ENCODE assay signal across 8 cellular contexts in the genomic region with DNA sequence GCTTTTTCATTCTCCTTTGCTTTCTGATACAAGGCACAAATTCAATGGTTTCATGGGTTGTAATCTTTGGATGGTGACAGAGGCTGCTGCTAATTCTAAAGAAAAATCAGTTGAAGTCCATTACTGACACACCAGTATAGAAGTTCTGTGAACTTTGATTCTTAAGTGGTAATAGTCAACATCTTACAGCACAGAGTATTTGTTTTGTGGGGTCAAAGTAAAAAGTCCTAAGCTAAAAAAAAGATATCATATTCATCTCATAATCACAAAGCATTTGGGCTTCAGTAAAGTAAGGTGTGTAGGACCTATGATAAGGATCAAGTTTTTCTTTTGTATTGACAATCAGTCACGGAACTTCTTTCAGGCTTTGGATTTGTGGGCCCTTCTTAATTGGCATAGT. TPM values are rescaled to one million over a fixed set of nuclear protein-coding genes. Genes with fewer than 3 reads are reported as not detected.
DNase-seq lines count a peak whose midpoint lies in the region; ATAC-seq, FAIRE-seq and TF ChIP-seq lines count a peak whose summit lies in the region.

No MANE protein-coding gene starts in this region.

- peak overlapping the region in 2 of 3 experiments; percentile 67 to 81; a peak in 3 of 6 replicates for H3K4me3 ChIP-seq in HepG2 (replicated peaks in 1 of 3; ENCODE audit: insufficient read depth in 1 of 3, low read depth in 2 of 3, low read length in 3 of 3)
- H3K4me3 ChIP-seq in stomach smooth muscle (ENCODE audit: low read length in 2 of 2), result peak overlapping the region; percentile 90 to 99

- H2AFZ ChIP-seq in HepG2 (ENCODE audit: low read length), result no peak overlapping the region

- H4K20me1 ChIP-seq in HepG2 (ENCODE audit: insufficient read depth, low read length), result no peaks in the 10 kb centered on the region

- peaks cover 38% of the 10 kb centered on the region for H3K4me1 Mint-ChIP-seq in activated CD4-positive, alpha-beta T cell treated with anti-CD3 and anti-CD28 coated beads, Interleukin-2, amount 10 ng/mL, durations not matched to agents 24 days and 14 days
- H3K4me1 Mint-ChIP-seq in activated T-helper 1 cell treated with anti-CD3 and anti-CD28 coated beads, Interleukin-12 subunit alpha, Interleukin-12 subunit beta, Interleukin-2, Interleukin-4 antibody, amounts not matched to agents 30 ng/mL and 10 ng/mL and 1 ng/mL, durations not matched to agents 14 hours and 24 hours and 36 hours (ENCODE audit: low read depth), result peaks cover 58% of the 10 kb centered on the region

- 0 out of 4 replicates have a peak, but pooled peaks of 1 of the 2 experiments have one; percentile 19 for TF ChIP-seq POLR2A in HepG2 (IDR thresholded peaks at IDR 0.05; ENCODE audit: insufficient read depth in 1 of 2, low read depth in 2 of 2, low read length in 2 of 2)

- TF ChIP-seq RAD21 in HepG2 (CRISPR knock-in tag; IDR thresholded peaks at IDR 0.05), result no peak

- H3K27me3 ChIP-seq in HepG2 (ENCODE audit: control insufficient read depth in 1 of 2, insufficient read depth in 2 of 2, low read length in 2 of 2) (no peaks in the 10 kb centered on the region), stomach smooth muscle (ENCODE audit: control insufficient read depth in 1 of 2, insufficient read depth in 2 of 2, low read length in 2 of 2) (no peaks in the 10 kb centered on the region)

- no TSS peak for BruUV-seq in HepG2 (replicated peaks; lab: Mats Ljungman, UMichigan)

- no peaks in the 10 kb centered on the region for H3K9me3 ChIP-seq in HepG2 (ENCODE audit: low read length)
- H3K9me3 ChIP-seq in stomach smooth muscle (ENCODE audit: control insufficient read depth in 2 of 2, low read length in 2 of 2), result no peaks in the 10 kb centered on the region

- POLR2A ChIA-PET in HepG2 (lab: Yijun Ruan, JAX), result interaction anchor here (1.4 to 2.0 kb wide), 3 partner anchors 132 to 1004 kb away, joined by 3 to 14 read pairs (median 13); partner anchors contain the start of genes ATP2C1 and NUDT16

- H3K4me2 ChIP-seq in HepG2 (ENCODE audit: low read depth, low read length), result peak overlapping the region; percentile 76

- peaks cover 2% of the 10 kb centered on the region for H3K27me3 Mint-ChIP-seq in activated CD4-positive, alpha-beta T cell treated with anti-CD3 and anti-CD28 coated beads, Interleukin-2, amount 10 ng/mL, durations not matched to agents 24 days and 14 days
- H3K27me3 Mint-ChIP-seq in activated T-helper 1 cell treated with anti-CD3 and anti-CD28 coated beads, Interleukin-12 subunit alpha, Interleukin-12 subunit beta, Interleukin-2, Interleukin-4 antibody, amounts not matched to agents 30 ng/mL and 10 ng/mL and 1 ng/mL, durations not matched to agents 14 hours and 24 hours and 36 hours (ENCODE audit: insufficient read depth), result no peaks in the 10 kb centered on the region

- H3K79me2 ChIP-seq in HepG2 (ENCODE audit: insufficient read depth, low read length), result no peaks in the 10 kb centered on the region

- H3K9me3 Mint-ChIP-seq in activated CD4-positive, alpha-beta T cell treated with anti-CD3 and anti-CD28 coated beads, Interleukin-2, amount 10 ng/mL, durations not matched to agents 24 days and 14 days, result peaks cover 3% of the 10 kb centered on the region
- H3K9me3 Mint-ChIP-seq in activated T-helper 1 cell treated with anti-CD3 and anti-CD28 coated beads, Interleukin-12 subunit alpha, Interleukin-12 subunit beta, Interleukin-2, Interleukin-4 antibody, amounts not matched to agents 30 ng/mL and 10 ng/mL and 1 ng/mL, durations not matched to agents 14 hours and 24 hours and 36 hours, result no peaks in the 10 kb centered on the region

- TF ChIP-seq CTCF in HepG2 (CRISPR knock-in tag; IDR thresholded peaks at IDR 0.05), result no peak

- H3K36me3 Mint-ChIP-seq in activated CD4-positive, alpha-beta T cell treated with anti-CD3 and anti-CD28 coated beads, Interleukin-2, amount 10 ng/mL, durations not matched to agents 24 days and 14 days (ENCODE audit: low read depth), result peaks cover 37% of the 10 kb centered on the region
- H3K36me3 Mint-ChIP-seq in activated T-helper 1 cell treated with anti-CD3 and anti-CD28 coated beads, Interleukin-12 subunit alpha, Interleukin-12 subunit beta, Interleukin-2, Interleukin-4 antibody, amounts not matched to agents 30 ng/mL and 10 ng/mL and 1 ng/mL, durations not matched to agents 14 hours and 24 hours and 36 hours (ENCODE audit: low read depth), result peaks cover 25% of the 10 kb centered on the region

- ATAC-seq in HepG2 (no peak), HG03457 (IDR thresholded peaks at IDR 0.05; ENCODE audit: unreplicated experiment) (no peak)

- DNase-seq in activated CD4-positive, alpha-beta T cell treated with anti-CD3 and anti-CD28 coated beads, Interleukin-2, amount 10 ng/mL, durations not matched to agents 24 days and 14 days, result no peak
- no peak for DNase-seq in activated CD4-positive, alpha-beta T cell treated with anti-CD3 and anti-CD28 coated beads for 4 hours
- no peak for DNase-seq in activated T-helper 1 cell treated with anti-CD3 and anti-CD28 coated beads, Interleukin-12 subunit alpha, Interleukin-12 subunit beta, Interleukin-2, Interleukin-4 antibody, amounts not matched to agents 30 ng/mL and 10 ng/mL and 1 ng/mL, durations not matched to agents 14 hours and 24 hours and 36 hours (ENCODE audit: low spot score)
- no peak for DNase-seq in HepG2 (ENCODE audit: low spot score)
- no peak for DNase-seq in MV-4-11 (lab: John Stamatoyannopoulos, UW)
- DNase-seq in DMS 273 treated with DMSO at 0.1 percent for 48 hours (lab: John Stamatoyannopoulos, UW), result no peak

- H3K4me1 ChIP-seq in HepG2 (ENCODE audit: insufficient read depth, low read length) (peaks cover 20% of the 10 kb centered on the region), stomach smooth muscle (ENCODE audit: control insufficient read depth, insufficient read depth, low read length) (peaks cover 10% of the 10 kb centered on the region)

- H3K36me3 ChIP-seq in HepG2 (replicated peaks in 1 of 2; ENCODE audit: control insufficient read depth in 1 of 2, insufficient read depth in 2 of 2, low read length in 2 of 2) (no peaks in the 10 kb centered on the region; a peak in 1 of 5 replicates), stomach smooth muscle (ENCODE audit: control insufficient read depth in 2 of 2, insufficient read depth in 2 of 2, low read length in 2 of 2) (peaks cover 6 to 8% of the 10 kb centered on the region in 2 donors)

- CTCF ChIA-PET in HepG2 (lab: Yijun Ruan, JAX; ENCODE audit: low intra/inter-chr PET ratio, low total read pairs), result no interaction called here

- in situ Hi-C loops in HepG2 (cut with HindIII; ENCODE audit: extremely low pct_ligation_motif_present, low pct_unique_long_range_greater_than_20kb), result loop anchor here (25.0 kb wide), 2 partner anchors 462 to 987 kb away; no protein-coding TSS in a partner anchor

- 69% methylated on average over 1 of the region's 1 CpG for WGBS in HepG2 (ENCODE audit: low lambda C conversion rate)

- TF ChIP-seq EP300 in HepG2 (IDR thresholded peaks at IDR 0.05; ENCODE audit: low read depth in 2 of 2, low read length in 2 of 2) (no peak), HepG2 (CRISPR knock-in tag; IDR thresholded peaks at IDR 0.05; ENCODE audit: borderline replicate concordance) (no peak)

- peak overlapping the region; percentile 82 for H3K27ac ChIP-seq in HepG2 (ENCODE audit: extremely low read length, insufficient read depth, low read length)
- H3K27ac ChIP-seq in stomach smooth muscle (ENCODE audit: low read length), result no peak overlapping the region

- no peak for FAIRE-seq in HepG2 (lab: Jason Lieb, UNC)

- H3K27ac Mint-ChIP-seq in activated CD4-positive, alpha-beta T cell treated with anti-CD3 and anti-CD28 coated beads, Interleukin-2, amount 10 ng/mL, durations not matched to agents 24 days and 14 days, result peak overlapping the region; percentile 97
- H3K27ac Mint-ChIP-seq in activated T-helper 1 cell treated with anti-CD3 and anti-CD28 coated beads, Interleukin-12 subunit alpha, Interleukin-12 subunit beta, Interleukin-2, Interleukin-4 antibody, amounts not matched to agents 30 ng/mL and 10 ng/mL and 1 ng/mL, durations not matched to agents 14 hours and 24 hours and 36 hours, result peak overlapping the region; percentile 94

- H3K4me3 Mint-ChIP-seq in activated CD4-positive, alpha-beta T cell treated with anti-CD3 and anti-CD28 coated beads, Interleukin-2, amount 10 ng/mL, durations not matched to agents 24 days and 14 days, result peak overlapping the region; percentile 86
- H3K4me3 Mint-ChIP-seq in activated T-helper 1 cell treated with anti-CD3 and anti-CD28 coated beads, Interleukin-12 subunit alpha, Interleukin-12 subunit beta, Interleukin-2, Interleukin-4 antibody, amounts not matched to agents 30 ng/mL and 10 ng/mL and 1 ng/mL, durations not matched to agents 14 hours and 24 hours and 36 hours, result peak overlapping the region; percentile 91

- no peak overlapping the region for H3K9ac ChIP-seq in HepG2 (ENCODE audit: insufficient read depth, low read depth, low read length)
- peak overlapping the region in 1 of 2 donors; percentile 87 for H3K9ac ChIP-seq in stomach smooth muscle (ENCODE audit: low read length in 2 of 2)

- intact Hi-C loops in activated CD4-positive, alpha-beta T cell treated with anti-CD3 and anti-CD28 coated beads, Interleukin-2, amount 10 ng/mL, durations not matched to agents 24 days and 14 days (cut with micrococcal nuclease), result loop anchor here (5.0 to 10.0 kb wide), 2 partner anchors 357 to 1629 kb away; partner anchors contain the start of genes ACAD11 and NUDT16
- intact Hi-C loops in activated T-helper 1 cell treated with anti-CD3 and anti-CD28 coated beads, Interleukin-12 subunit alpha, Interleukin-12 subunit beta, Interleukin-2, Interleukin-4 antibody, amounts not matched to agents 30 ng/mL and 10 ng/mL and 1 ng/mL, durations not matched to agents 14 hours and 24 hours and 36 hours (cut with micrococcal nuclease), result loop anchor here (5.0 kb wide), 1 partner anchor 1392 kb away; the partner anchor contains the start of gene DNAJC13
- intact Hi-C loops in HepG2 (cut with micrococcal nuclease; ENCODE audit: unreplicated experiment), result no loop called here

RNA-seq across cellular contexts. Expression of gene ASTE1, which starts 1.1 kb away (rescaled TPM):
- 8.7 and 9.5 TPM in 2 replicates for total RNA-seq in activated CD4-positive, alpha-beta T cell treated with anti-CD3 and anti-CD28 coated beads, Interleukin-2, amount 10 ng/mL, durations not matched to agents 24 days and 14 days
- total RNA-seq in activated T-helper 1 cell treated with anti-CD3 and anti-CD28 coated beads, Interleukin-12 subunit alpha, Interleukin-12 subunit beta, Interleukin-2, Interleukin-4 antibody, amounts not matched to agents 30 ng/mL and 10 ng/mL and 1 ng/mL, durations not matched to agents 14 hours and 24 hours and 36 hours, result 9.6 and 14.6 TPM in 2 replicates
- 7.9 and 10.5 TPM in 2 replicates for total RNA-seq in HepG2 (2016; rRNA removed; fragmentation: Illumina TruSeq; extraction: Trizol)
- 1.8 and 2.2 TPM in 2 replicates for total RNA-seq in HepG2 (2016; cell fraction: cytosol; rRNA removed; fragmentation: Illumina TruSeq; extraction: Trizol; ENCODE audit: low read depth)
- 8.1 and 10.2 TPM in 2 replicates for total RNA-seq in HepG2 (2016; cell fraction: insoluble cytoplasmic fraction; rRNA removed; fragmentation: Illumina TruSeq; extraction: Trizol)
- 4.4 TPM in 2 replicates for total RNA-seq in HepG2 (2016; cell fraction: membrane; rRNA removed; fragmentation: Illumina TruSeq; extraction: Trizol)
- total RNA-seq in HepG2 (2016; cell fraction: nucleus; rRNA removed; fragmentation: Illumina TruSeq; extraction: Trizol), result 13.7 and 13.8 TPM in 2 replicates
- polyA plus RNA-seq in HepG2 (2011; rRNA removed), result 4.0 and 4.7 TPM in 2 replicates
- polyA plus RNA-seq in HepG2 (2011; cell fraction: cytosol; rRNA removed), result 2.1 and 3.6 TPM in 2 replicates
- polyA plus RNA-seq in HepG2 (2011; cell fraction: nucleus; rRNA removed), result 3.7 and 4.4 TPM in 2 replicates
- polyA plus RNA-seq in HepG2 (2012), result 2.9 and 4.1 TPM in 2 replicates
- 0.62 and 1.4 TPM in 2 replicates for polyA plus RNA-seq in HepG2 (2016; cell fraction: cytosol; fragmentation: Illumina TruSeq; extraction: Trizol; ENCODE audit: low read depth)
- 7.2 and 7.5 TPM in 2 replicates for polyA plus RNA-seq in HepG2 (2016; cell fraction: insoluble cytoplasmic fraction; fragmentation: Illumina TruSeq; extraction: Trizol; ENCODE audit: low read depth)
- polyA plus RNA-seq in HepG2 (2016; cell fraction: membrane; fragmentation: Illumina TruSeq; extraction: Trizol; ENCODE audit: low read depth), result 0.92 and 2.1 TPM in 2 replicates
- 5.3 and 5.6 TPM in 2 replicates for polyA plus RNA-seq in HepG2 (2016; cell fraction: nucleus; fragmentation: Illumina TruSeq; extraction: Trizol; ENCODE audit: insufficient read depth, low read depth)
- 10.8 and 15.6 TPM in 2 replicates for polyA minus RNA-seq in HepG2 (2011; rRNA and poly(A)+ RNA removed; ENCODE audit: low replicate concordance)
- polyA minus RNA-seq in HepG2 (2011; cell fraction: cytosol; rRNA and poly(A)+ RNA removed), result 2.8 and 2.9 TPM in 2 replicates
- 23.7 and 28.5 TPM in 2 replicates for polyA minus RNA-seq in HepG2 (2011; cell fraction: nucleus; rRNA and poly(A)+ RNA removed)

RNA-seq across cellular contexts. Expression of gene NEK11, which starts 1.2 kb away (rescaled TPM):
- total RNA-seq in activated CD4-positive, alpha-beta T cell treated with anti-CD3 and anti-CD28 coated beads, Interleukin-2, amount 10 ng/mL, durations not matched to agents 24 days and 14 days, result 1.1 and 1.5 TPM in 2 replicates
- total RNA-seq in activated T-helper 1 cell treated with anti-CD3 and anti-CD28 coated beads, Interleukin-12 subunit alpha, Interleukin-12 subunit beta, Interleukin-2, Interleukin-4 antibody, amounts not matched to agents 30 ng/mL and 10 ng/mL and 1 ng/mL, durations not matched to agents 14 hours and 24 hours and 36 hours, result 0.51 and 1.2 TPM in 2 replicates
- total RNA-seq in HepG2 (2016; rRNA removed; fragmentation: Illumina TruSeq; extraction: Trizol), result 2.2 and 2.4 TPM in 2 replicates
- total RNA-seq in HepG2 (2016; cell fraction: cytosol; rRNA removed; fragmentation: Illumina TruSeq; extraction: Trizol; ENCODE audit: low read depth), result 1.7 and 3.1 TPM in 2 replicates
- total RNA-seq in HepG2 (2016; cell fraction: insoluble cytoplasmic fraction; rRNA removed; fragmentation: Illumina TruSeq; extraction: Trizol), result 2.0 and 2.5 TPM in 2 replicates
- 1.8 and 2.9 TPM in 2 replicates for total RNA-seq in HepG2 (2016; cell fraction: membrane; rRNA removed; fragmentation: Illumina TruSeq; extraction: Trizol)
- 3.3 and 4.4 TPM in 2 replicates for total RNA-seq in HepG2 (2016; cell fraction: nucleus; rRNA removed; fragmentation: Illumina TruSeq; extraction: Trizol)
- polyA plus RNA-seq in HepG2 (2011; rRNA removed), result 0.95 and 1.4 TPM in 2 replicates
- 0.50 and 0.69 TPM in 2 replicates for polyA plus RNA-seq in HepG2 (2011; cell fraction: cytosol; rRNA removed)
- 0.72 and 1.5 TPM in 2 replicates for polyA plus RNA-seq in HepG2 (2011; cell fraction: nucleus; rRNA removed)
- polyA plus RNA-seq in HepG2 (2012), result 1.4 TPM in 2 replicates
- polyA plus RNA-seq in HepG2 (2016; cell fraction: cytosol; fragmentation: Illumina TruSeq; extraction: Trizol; ENCODE audit: low read depth), result 0.18 and 0.33 TPM in 2 replicates
- 2.0 and 2.7 TPM in 2 replicates for polyA plus RNA-seq in HepG2 (2016; cell fraction: insoluble cytoplasmic fraction; fragmentation: Illumina TruSeq; extraction: Trizol; ENCODE audit: low read depth)
- polyA plus RNA-seq in HepG2 (2016; cell fraction: membrane; fragmentation: Illumina TruSeq; extraction: Trizol; ENCODE audit: low read depth), result 0.45 and 0.68 TPM in 2 replicates
- 1.6 and 3.0 TPM in 2 replicates for polyA plus RNA-seq in HepG2 (2016; cell fraction: nucleus; fragmentation: Illumina TruSeq; extraction: Trizol; ENCODE audit: insufficient read depth, low read depth)
- 1.4 and 1.7 TPM in 2 replicates for polyA minus RNA-seq in HepG2 (2011; rRNA and poly(A)+ RNA removed; ENCODE audit: low replicate concordance)
- polyA minus RNA-seq in HepG2 (2011; cell fraction: cytosol; rRNA and poly(A)+ RNA removed), result 0.49 and 0.97 TPM in 2 replicates
- polyA minus RNA-seq in HepG2 (2011; cell fraction: nucleus; rRNA and poly(A)+ RNA removed), result 5.6 and 8.6 TPM in 2 replicates
